Comparison of ENCODE assay signal across 8 cellular contexts in the genomic region with DNA sequence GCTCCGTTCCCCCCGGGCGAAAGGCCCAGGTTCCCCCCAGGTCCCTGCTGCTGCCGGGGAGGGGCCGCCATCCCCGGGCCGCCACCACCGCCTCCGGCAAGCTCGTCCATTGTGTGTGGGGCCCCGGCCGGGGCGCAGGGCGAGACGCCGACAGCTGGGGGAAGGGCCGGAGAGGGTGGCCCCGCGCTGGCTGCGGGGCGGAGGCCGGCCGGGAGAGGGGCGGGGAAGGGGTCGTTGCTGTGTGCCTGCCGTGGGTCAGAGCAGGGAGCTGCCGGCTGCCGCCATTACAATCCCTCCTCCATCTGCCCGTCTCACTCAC. TPM values are rescaled to one million over a fixed set of nuclear protein-coding genes. Genes with fewer than 3 reads are reported as not detected.
DNase-seq lines count a peak whose midpoint lies in the region; ATAC-seq, FAIRE-seq and TF ChIP-seq lines count a peak whose summit lies in the region.

A gene with protein sequence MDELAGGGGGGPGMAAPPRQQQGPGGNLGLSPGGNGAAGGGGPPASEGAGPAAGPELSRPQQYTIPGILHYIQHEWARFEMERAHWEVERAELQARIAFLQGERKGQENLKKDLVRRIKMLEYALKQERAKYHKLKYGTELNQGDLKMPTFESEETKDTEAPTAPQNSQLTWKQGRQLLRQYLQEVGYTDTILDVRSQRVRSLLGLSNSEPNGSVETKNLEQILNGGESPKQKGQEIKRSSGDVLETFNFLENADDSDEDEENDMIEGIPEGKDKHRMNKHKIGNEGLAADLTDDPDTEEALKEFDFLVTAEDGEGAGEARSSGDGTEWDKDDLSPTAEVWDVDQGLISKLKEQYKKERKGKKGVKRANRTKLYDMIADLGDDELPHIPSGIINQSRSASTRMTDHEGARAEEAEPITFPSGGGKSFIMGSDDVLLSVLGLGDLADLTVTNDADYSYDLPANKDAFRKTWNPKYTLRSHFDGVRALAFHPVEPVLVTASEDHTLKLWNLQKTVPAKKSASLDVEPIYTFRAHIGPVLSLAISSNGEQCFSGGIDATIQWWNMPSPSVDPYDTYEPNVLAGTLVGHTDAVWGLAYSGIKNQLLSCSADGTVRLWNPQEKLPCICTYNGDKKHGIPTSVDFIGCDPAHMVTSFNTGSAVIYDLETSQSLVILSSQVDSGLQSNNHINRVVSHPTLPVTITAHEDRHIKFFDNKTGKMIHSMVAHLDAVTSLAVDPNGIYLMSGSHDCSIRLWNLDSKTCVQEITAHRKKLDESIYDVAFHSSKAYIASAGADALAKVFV (minus strand): TSS at position 304 of the 319 bp plus-strand sequence. CDS start 194 bp downstream, at position 110.

- POLR2A ChIA-PET in OCI-LY7 (lab: Charles Lee) (interaction anchor here (0.5 to 2.0 kb wide), 18 partner anchors 12 to 394 kb away, joined by 3 to 11 read pairs (median 4); a partner anchor contains a TSS), endothelial cell of umbilical vein (lab: Charles Lee) (interaction anchor here (0.9 to 1.6 kb wide), 4 partner anchors 10 to 182 kb away, joined by 4 to 26 read pairs (median 6); no protein-coding TSS in a partner anchor)

- dilution Hi-C loops in endothelial cell of umbilical vein (cut with MboI; ENCODE audit: extremely low pct_ligation_motif_present, low sequenced_read_pairs) = no loop called here

- H3K27me3 Mint-ChIP-seq in natural killer cell treated with Interleukin-12 subunit alpha and Interleukin-12 subunit beta and Interleukin-15 and Interleukin-18, amount 100 ng/mL, for 72 hours = no peaks in the 10 kb centered on the region

- H3K27me3 ChIP-seq in endothelial cell of umbilical vein (ENCODE audit: control insufficient read depth in 2 of 2, insufficient read depth in 2 of 2, low read length in 2 of 2) = no peaks in the 10 kb centered on the region

- no peak for FAIRE-seq in endothelial cell of umbilical vein (lab: Jason Lieb, UNC)

- no peaks in the 10 kb centered on the region for H3K9me2 ChIP-seq in OCI-LY7 (ENCODE audit: insufficient read depth, low read length)

- TF ChIP-seq CTCF in GM12865 (IDR thresholded peaks at IDR 0.05; ENCODE audit: insufficient read depth, low read depth, low read length, missing control alignments) = no peak
- TF ChIP-seq CTCF in OCI-LY7 (conservative IDR thresholded peaks at IDR 0.05; ENCODE audit: low read length) = no peak
- no peak for TF ChIP-seq CTCF in endothelial cell of umbilical vein (IDR thresholded peaks at IDR 0.05; ENCODE audit: extremely low read depth in 1 of 2, insufficient read depth in 1 of 2, low read depth in 1 of 2, low read length in 2 of 2)

- CTCF ChIA-PET in OCI-LY7 (lab: Charles Lee; ENCODE audit: unreplicated experiment) = interaction anchor here (1.3 kb wide), 1 partner anchor 183 kb away, joined by 3 read pairs; no protein-coding TSS in a partner anchor
- CTCF ChIA-PET in endothelial cell of umbilical vein (lab: Charles Lee) = interaction anchor here (0.8 to 3.1 kb wide), 7 partner anchors 12 to 181 kb away, joined by 4 to 21 read pairs (median 6); a partner anchor contains a TSS

- H3K9me3 ChIP-seq in OCI-LY7 (ENCODE audit: low read length) (no peaks in the 10 kb centered on the region), endothelial cell of umbilical vein (replicated peaks; ENCODE audit: control insufficient read depth, insufficient read depth, low read length) (no peaks in the 10 kb centered on the region)

- H3K9me1 ChIP-seq in endothelial cell of umbilical vein (replicated peaks; ENCODE audit: control insufficient read depth, extremely low read depth, insufficient read depth, low read length) = no peaks in the 10 kb centered on the region

- H4K20me1 ChIP-seq in OCI-LY7 (ENCODE audit: insufficient read depth, low read length) = peaks cover 27% of the 10 kb centered on the region
- peaks cover 8% of the 10 kb centered on the region for H4K20me1 ChIP-seq in endothelial cell of umbilical vein (replicated peaks; ENCODE audit: control insufficient read depth, extremely low read depth, insufficient read depth, low read length)

- BruUV-seq in OCI-LY7 (replicated peaks; lab: Mats Ljungman, UMichigan) (no TSS peak), endothelial cell of umbilical vein (replicated peaks; lab: Mats Ljungman, UMichigan) (no TSS peak)

- H3K79me2 ChIP-seq in OCI-LY7 (ENCODE audit: insufficient read depth, low read depth, low read length) (peaks cover 59% of the 10 kb centered on the region), endothelial cell of umbilical vein (ENCODE audit: control insufficient read depth, insufficient read depth, low read length) (peaks cover 49% of the 10 kb centered on the region)

- H2AFZ ChIP-seq in OCI-LY7 (ENCODE audit: low read length) (peak within 1 kb of the TSS; percentile 84), endothelial cell of umbilical vein (ENCODE audit: low read depth, low read length) (peak within 1 kb of the TSS; percentile 87)

- H3K36me3 ChIP-seq in OCI-LY7 (ENCODE audit: insufficient read depth, low read length) (peaks cover 21% of the 10 kb centered on the region), endothelial cell of umbilical vein (ENCODE audit: control insufficient read depth in 2 of 2, extremely low read depth in 1 of 2, insufficient read depth in 2 of 2, low read length in 2 of 2) (no peaks in the 10 kb centered on the region)

- peak within 1 kb of the TSS; percentile 92 for H3K9ac ChIP-seq in endothelial cell of umbilical vein (replicated peaks; ENCODE audit: extremely low read depth, insufficient read depth, low read length)

- peak; percentile 68 to 77 for ATAC-seq in natural killer cell treated with Interleukin-12 subunit alpha and Interleukin-12 subunit beta and Interleukin-15 and Interleukin-18, amount 100 ng/mL, for 72 hours
- no peak for ATAC-seq in GM19023 (IDR thresholded peaks at IDR 0.05; ENCODE audit: unreplicated experiment)

- peak within 1 kb of the TSS; percentile 98 for H3K4me3 Mint-ChIP-seq in natural killer cell treated with Interleukin-12 subunit alpha and Interleukin-12 subunit beta and Interleukin-15 and Interleukin-18, amount 100 ng/mL, for 72 hours

- H3K4me3 ChIP-seq in GM12865 (ENCODE audit: low read depth, low read length) (peak within 1 kb of the TSS; percentile 90), OCI-LY7 (ENCODE audit: low read depth, low read length, poor library complexity, severe bottlenecking) (peak within 1 kb of the TSS; percentile 98), endothelial cell of umbilical vein (replicated peaks in 1 of 3; ENCODE audit: insufficient read depth in 1 of 3, low read depth in 1 of 3, low read length in 3 of 3) (peak within 1 kb of the TSS; percentile 89 to 99 (median 96))

- peaks cover 6% of the 10 kb centered on the region for H3K36me3 Mint-ChIP-seq in natural killer cell treated with Interleukin-12 subunit alpha and Interleukin-12 subunit beta and Interleukin-15 and Interleukin-18, amount 100 ng/mL, for 72 hours

- no peak for DNase-seq in GM12865 (ENCODE audit: low read depth)
- no peak for DNase-seq in OCI-LY7 (ENCODE audit: low spot score)
- DNase-seq in endothelial cell of umbilical vein (ENCODE audit: low read depth, low spot score) = no peak
- DNase-seq in natural killer cell treated with Interleukin-12 subunit alpha and Interleukin-12 subunit beta and Interleukin-15 and Interleukin-18, amount 100 ng/mL, for 72 hours (ENCODE audit: low spot score) = no peak
- DNase-seq in hypothalamus (lab: John Stamatoyannopoulos, UW) = no peak
- no peak for DNase-seq in cerebellar nuclear complex (lab: John Stamatoyannopoulos, UW)
- DNase-seq in NCI-H774 (lab: John Stamatoyannopoulos, UW) = no peak

- peak within 1 kb of the TSS; percentile 94 to 96 for H3K27ac Mint-ChIP-seq in natural killer cell treated with Interleukin-12 subunit alpha and Interleukin-12 subunit beta and Interleukin-15 and Interleukin-18, amount 100 ng/mL, for 72 hours

- H3K9me3 Mint-ChIP-seq in natural killer cell treated with Interleukin-12 subunit alpha and Interleukin-12 subunit beta and Interleukin-15 and Interleukin-18, amount 100 ng/mL, for 72 hours = no peaks in the 10 kb centered on the region

- TF ChIP-seq POLR2A in endothelial cell of umbilical vein (IDR thresholded peaks at IDR 0.05; ENCODE audit: low read depth, low read length) = no peak

- intact Hi-C loops in OCI-LY7 (cut with micrococcal nuclease; ENCODE audit: unreplicated experiment) = loop anchor here (2.0 to 5.0 kb wide), 3 partner anchors 45 to 181 kb away; a partner anchor contains a TSS
- intact Hi-C loops in endothelial cell of umbilical vein (cut with micrococcal nuclease) = loop anchor here (1.0 to 5.0 kb wide), 4 partner anchors 12 to 181 kb away; a partner anchor contains a TSS

- H3K4me1 ChIP-seq in OCI-LY7 (ENCODE audit: insufficient read depth, low read length, poor library complexity, severe bottlenecking) = peaks cover 25% of the 10 kb centered on the region
- peaks cover 21% of the 10 kb centered on the region for H3K4me1 ChIP-seq in endothelial cell of umbilical vein (ENCODE audit: control insufficient read depth, extremely low read depth, insufficient read depth, low read length)

- peak within 1 kb of the TSS; percentile 100 for H3K4me2 ChIP-seq in OCI-LY7 (ENCODE audit: low read length)
- peak within 1 kb of the TSS; percentile 99 for H3K4me2 ChIP-seq in endothelial cell of umbilical vein (ENCODE audit: insufficient read depth, low read length)

- peak within 1 kb of the TSS; percentile 76 for H3K27ac ChIP-seq in OCI-LY7 (ENCODE audit: low read depth, low read length, poor library complexity, severe bottlenecking)
- peak within 1 kb of the TSS; percentile 95 for H3K27ac ChIP-seq in endothelial cell of umbilical vein (ENCODE audit: insufficient read depth, low read depth, low read length)

- H3K4me1 Mint-ChIP-seq in natural killer cell treated with Interleukin-12 subunit alpha and Interleukin-12 subunit beta and Interleukin-15 and Interleukin-18, amount 100 ng/mL, for 72 hours (ENCODE audit: low read depth in 2 of 2) = peaks cover 30 to 36% of the 10 kb centered on the region in 2 donors

TF ChIP-seq in endothelial cell of umbilical vein, 7 proteins besides CTCF, POLR2A, EP300 and RAD21 (continues in another document):
- TF ChIP-seq MYC (IDR thresholded peaks at IDR 0.05; ENCODE audit: low read depth, low read length) (no peak), POLR2AphosphoS5 (IDR thresholded peaks at IDR 0.05; ENCODE audit: insufficient read depth, low read depth, low read length) (no peak)

RNA-seq across cellular contexts. Expression of the gene that starts here (rescaled TPM):
- total RNA-seq in OCI-LY7 (2014; rRNA removed; shearing (Covaris generic)) = 24.2 and 25.2 TPM in 2 replicates
- total RNA-seq in OCI-LY7 (2022) (37.0 and 39.1 TPM in 2 replicates), endothelial cell of umbilical vein (35.1 and 39.1 TPM in 2 replicates)
- polyA plus RNA-seq in endothelial cell of umbilical vein = 8.1 and 8.4 TPM in 2 replicates
- 8.4 and 9.3 TPM in 2 replicates for polyA plus RNA-seq in endothelial cell of umbilical vein (2011; cell fraction: cytosol; rRNA removed)
- 32.6 and 34.6 TPM in 2 replicates for polyA plus RNA-seq in endothelial cell of umbilical vein (2011; cell fraction: nucleus; rRNA removed)
- polyA plus RNA-seq in endothelial cell of umbilical vein (2012) = 18.0 and 20.6 TPM in 2 replicates
- 43.9 and 45.6 TPM in 2 replicates for polyA minus RNA-seq in endothelial cell of umbilical vein
- 14.0 TPM for polyA minus RNA-seq in endothelial cell of umbilical vein (2011; cell fraction: cytosol; rRNA and poly(A)+ RNA removed)
- 69.1 and 94.1 TPM in 2 replicates for polyA minus RNA-seq in endothelial cell of umbilical vein (2011; cell fraction: nucleus; rRNA and poly(A)+ RNA removed)
- total RNA-seq in natural killer cell treated with Interleukin-12 subunit alpha and Interleukin-12 subunit beta and Interleukin-15 and Interleukin-18, amount 100 ng/mL, for 72 hours = 10 to 100 TPM; 20.3 to 35.7 TPM
